17 cellular contexts compared by ENCODE assay signal in the genomic region with DNA sequence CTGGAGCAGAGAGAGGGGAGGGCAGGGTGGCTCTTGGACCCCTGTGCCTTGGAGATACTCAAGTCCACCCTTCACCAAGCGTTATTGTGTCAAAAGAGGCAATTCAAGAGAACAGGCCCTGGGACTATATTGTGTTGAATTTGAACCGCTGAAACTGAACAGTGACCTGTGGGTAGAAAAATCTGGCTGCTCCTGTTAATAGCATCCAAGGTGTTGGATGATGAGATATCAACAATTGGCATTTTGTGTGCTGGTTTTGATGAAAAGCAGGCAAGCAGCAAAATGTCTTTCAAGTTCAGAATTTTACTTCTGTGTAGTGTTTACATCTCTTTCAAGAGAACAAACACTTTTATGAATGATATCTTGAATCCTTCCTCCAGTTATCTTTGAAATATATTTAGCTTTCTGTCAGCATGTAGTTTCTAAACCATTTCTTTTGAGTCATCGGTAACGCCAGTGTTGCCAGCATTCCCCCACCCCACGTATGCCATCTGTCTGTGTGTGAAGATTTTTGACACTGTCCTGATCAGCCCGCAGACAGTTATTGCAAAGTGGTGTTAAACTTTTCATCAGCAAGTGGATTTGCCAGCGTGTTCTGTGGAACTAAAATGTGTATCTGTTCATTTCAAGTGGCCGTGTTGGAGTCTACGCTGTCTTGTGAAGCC. TPM values are rescaled to one million over a fixed set of nuclear protein-coding genes. Genes with fewer than 3 reads are reported as not detected.
DNase-seq lines count a peak whose midpoint lies in the region; ATAC-seq and TF ChIP-seq lines count a peak whose summit lies in the region.
"Had no signal": no experiment of that assay in that cellular context is flagged by ENCODE, and none has a peak within 500 bp of the region (broad histone marks: within the 10 kb centered on the region; RNA-seq: fewer than 3 reads in every experiment).

No MANE protein-coding gene starts in this region.

- H3K27ac Mint-ChIP-seq in activated T-cell treated with anti-CD3 and anti-CD28 coated beads, Interleukin-2, amount 50 U/mL, for 24 hours = peak overlapping the region; percentile 47
- H3K27ac Mint-ChIP-seq: GM23338 had no signal

- no peak for TF ChIP-seq CTCF in cardiac muscle cell (IDR thresholded peaks at IDR 0.05; ENCODE audit: low read depth, low read length)

- no peaks in the 10 kb centered on the region for H3K9me3 ChIP-seq in cardiac muscle cell (ENCODE audit: low read depth)

- ATAC-seq in activated T-cell treated with anti-CD3 and anti-CD28 coated beads, Interleukin-2, amount 50 U/mL, for 4 hours = no peak
- ATAC-seq in GM21576 (IDR thresholded peaks at IDR 0.05; ENCODE audit: unreplicated experiment) = no peak
- ATAC-seq: GM23338, HCT116, K562 had no signal

- peak overlapping the region; percentile 77 for H3K27ac ChIP-seq in cardiac muscle cell
- peak overlapping the region; percentile 8 for H3K27ac ChIP-seq in layer of hippocampus (ENCODE audit: low read depth, low read length)
- peak overlapping the region; percentile 70 for H3K27ac ChIP-seq in substantia nigra (ENCODE audit: low read depth, low read length, poor library complexity, severe bottlenecking)
- H3K27ac ChIP-seq: 22Rv1 had no signal

- DNase-seq in activated T-cell treated with anti-CD3 and anti-CD28 coated beads, Interleukin-2, amount 50 U/mL, for 24 hours = no peak
- no peak for DNase-seq in activated T-cell treated with anti-CD3 and anti-CD28 coated beads, Interleukin-2, amount 50 U/mL, for 4 hours
- DNase-seq in cardiac muscle cell (ENCODE audit: low read depth in 1 of 2, low spot score in 1 of 2) (peak in 1 of 2 donors; percentile 57), substantia nigra (lab: John Stamatoyannopoulos, UW) (no peak), T1000 (lab: John Stamatoyannopoulos, UW) (no peak)
- DNase-seq in stimulated activated CD4-positive, alpha-beta T cell treated with anti-CD3 and anti-CD28 coated beads, Interleukin-15, amount 100 ng/mL, for 24 hours = no peak
- DNase-seq: AML-193, NCI-H1105 treated with DMSO at 0.1 percent for 48 hours, NCI-H1694, NCI-H2081 treated with DMSO at 0.1 percent for 48 hours, SHP77 had no signal

- H3K4me1 ChIP-seq in cardiac muscle cell (ENCODE audit: low read depth) = peaks cover 26% of the 10 kb centered on the region

- H3K9me3 Mint-ChIP-seq in activated T-cell treated with anti-CD3 and anti-CD28 coated beads, Interleukin-2, amount 50 U/mL, for 24 hours = no peaks in the 10 kb centered on the region
- H3K9me3 Mint-ChIP-seq in activated T-cell treated with anti-CD3 and anti-CD28 coated beads, Interleukin-2, amount 50 U/mL, for 4 hours = no peaks in the 10 kb centered on the region
- H3K9me3 Mint-ChIP-seq: GM23338 had no signal

- H3K27me3 Mint-ChIP-seq in activated T-cell treated with anti-CD3 and anti-CD28 coated beads, Interleukin-2, amount 50 U/mL, for 24 hours = no peaks in the 10 kb centered on the region
- no peaks in the 10 kb centered on the region for H3K27me3 Mint-ChIP-seq in activated T-cell treated with anti-CD3 and anti-CD28 coated beads, Interleukin-2, amount 50 U/mL, for 4 hours (ENCODE audit: low read depth)

- no peaks in the 10 kb centered on the region for H3K36me3 ChIP-seq in cardiac muscle cell

- H3K4me3 ChIP-seq in cardiac muscle cell = no peak overlapping the region
- H3K4me3 ChIP-seq: GM23338, K562 had no signal

- peaks cover 80% of the 10 kb centered on the region for H3K36me3 Mint-ChIP-seq in activated T-cell treated with anti-CD3 and anti-CD28 coated beads, Interleukin-2, amount 50 U/mL, for 24 hours (ENCODE audit: low read depth)
- peaks cover 35% of the 10 kb centered on the region for H3K36me3 Mint-ChIP-seq in activated T-cell treated with anti-CD3 and anti-CD28 coated beads, Interleukin-2, amount 50 U/mL, for 4 hours (ENCODE audit: insufficient read depth)

- H3K27me3 ChIP-seq in cardiac muscle cell (no peaks in the 10 kb centered on the region), layer of hippocampus (ENCODE audit: control insufficient read depth, insufficient read depth, low read length) (no peaks in the 10 kb centered on the region)

- no peak overlapping the region for H3K4me3 Mint-ChIP-seq in activated T-cell treated with anti-CD3 and anti-CD28 coated beads, Interleukin-2, amount 50 U/mL, for 24 hours
- no peak overlapping the region for H3K4me3 Mint-ChIP-seq in activated T-cell treated with anti-CD3 and anti-CD28 coated beads, Interleukin-2, amount 50 U/mL, for 4 hours
- H3K4me3 Mint-ChIP-seq: GM23338 had no signal

- H3K4me1 Mint-ChIP-seq in activated T-cell treated with anti-CD3 and anti-CD28 coated beads, Interleukin-2, amount 50 U/mL, for 24 hours (ENCODE audit: low read depth) = no peaks in the 10 kb centered on the region
- H3K4me1 Mint-ChIP-seq in activated T-cell treated with anti-CD3 and anti-CD28 coated beads, Interleukin-2, amount 50 U/mL, for 4 hours (ENCODE audit: low read depth) = no peaks in the 10 kb centered on the region

RNA-seq across cellular contexts. Expression of a gene that starts 34.8 kb away (rescaled TPM):
- total RNA-seq in activated T-cell treated with anti-CD3 and anti-CD28 coated beads, Interleukin-2, amount 50 U/mL, for 4 hours = 10 to 100 TPM; 54.8 to 62.3 (median 55.6) TPM
- total RNA-seq in cardiac muscle cell = 260 and 584 TPM in 2 replicates
- polyA plus RNA-seq in cardiac muscle cell = 247 and 266 TPM in 2 replicates

Comparison
In these comparisons a context has a peak if more than half of its experiments do, and no peak if none do; other contexts are left out.
1. H3K27ac ChIP-seq: peak in every context shown above with its lines; median percentile 77 in cardiac muscle cell; 70 in substantia nigra; 8 in layer of hippocampus.